Comparison of ENCODE assay signal across 17 cellular contexts in the genomic region with DNA sequence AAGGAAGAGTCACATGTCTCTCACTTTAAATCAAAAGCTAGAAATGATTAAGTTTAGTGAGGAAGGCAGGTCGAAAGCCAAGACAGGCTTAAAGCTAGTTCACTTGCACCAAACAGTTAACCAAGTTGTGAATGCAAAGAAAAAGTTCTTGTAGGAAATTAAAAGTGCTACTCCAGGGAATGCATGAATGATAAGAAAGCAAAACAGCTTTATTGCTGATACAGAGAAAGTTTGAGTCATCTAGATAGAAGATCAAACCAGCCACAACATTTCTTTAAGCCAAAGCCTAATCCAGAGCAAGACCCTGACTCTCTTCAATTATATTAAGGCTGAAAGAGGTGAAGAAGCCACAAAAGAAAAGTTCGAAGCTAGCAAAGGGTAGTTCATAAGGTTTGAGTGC.
DNase-seq lines count a peak whose midpoint lies in the region; FAIRE-seq and TF ChIP-seq lines count a peak whose summit lies in the region.
"Had no signal": no experiment of that assay in that cellular context is flagged by ENCODE, and none has a peak within 500 bp of the region (broad histone marks: within the 10 kb centered on the region; RNA-seq: fewer than 3 reads in every experiment).

No MANE protein-coding gene starts in this region.

- H3K9me3 Mint-ChIP-seq in nephron: no peaks in the 10 kb centered on the region
- no peaks in the 10 kb centered on the region for H3K9me3 Mint-ChIP-seq in activated T-helper 1 cell treated with anti-CD3 and anti-CD28 coated beads, Interleukin-12 subunit alpha, Interleukin-12 subunit beta, Interleukin-2, Interleukin-4 antibody, amounts not matched to agents 30 ng/mL and 10 ng/mL and 1 ng/mL, durations not matched to agents 14 hours and 24 hours and 36 hours
- H3K9me3 Mint-ChIP-seq: CD4-positive, alpha-beta memory T cell had no signal

- no peaks in the 10 kb centered on the region for H3K36me3 Mint-ChIP-seq in nephron (ENCODE audit: low read depth)
- H3K36me3 Mint-ChIP-seq in activated T-helper 1 cell treated with anti-CD3 and anti-CD28 coated beads, Interleukin-12 subunit alpha, Interleukin-12 subunit beta, Interleukin-2, Interleukin-4 antibody, amounts not matched to agents 30 ng/mL and 10 ng/mL and 1 ng/mL, durations not matched to agents 14 hours and 24 hours and 36 hours (ENCODE audit: low read depth): no peaks in the 10 kb centered on the region
- H3K36me3 Mint-ChIP-seq: CD4-positive, alpha-beta memory T cell had no signal

- TF ChIP-seq CTCF in HEK293 (tag by site-specific recombination; IDR thresholded peaks at IDR 0.05) (no peak), nephron (IDR thresholded peaks at IDR 0.05; ENCODE audit: unreplicated experiment in 3 of 3) (no peak)

- H3K9me3 ChIP-seq in HEK293 (ENCODE audit: control insufficient read depth, insufficient read depth, low read depth, low read length): no peaks in the 10 kb centered on the region

- CTCF ChIA-PET in HEK293 (lab: Yijun Ruan, JAX): no interaction called here

- H3K27ac ChIP-seq in HEK293 (ENCODE audit: extremely low read depth, low read depth, low read length): no peak overlapping the region

- peak overlapping the region; percentile 7 to 37 (median 14) for H3K27ac Mint-ChIP-seq in nephron
- no peak overlapping the region for H3K27ac Mint-ChIP-seq in activated T-helper 1 cell treated with anti-CD3 and anti-CD28 coated beads, Interleukin-12 subunit alpha, Interleukin-12 subunit beta, Interleukin-2, Interleukin-4 antibody, amounts not matched to agents 30 ng/mL and 10 ng/mL and 1 ng/mL, durations not matched to agents 14 hours and 24 hours and 36 hours
- H3K27ac Mint-ChIP-seq: CD4-positive, alpha-beta memory T cell had no signal

- H3K4me3 Mint-ChIP-seq in nephron: no peak overlapping the region
- H3K4me3 Mint-ChIP-seq in activated T-helper 1 cell treated with anti-CD3 and anti-CD28 coated beads, Interleukin-12 subunit alpha, Interleukin-12 subunit beta, Interleukin-2, Interleukin-4 antibody, amounts not matched to agents 30 ng/mL and 10 ng/mL and 1 ng/mL, durations not matched to agents 14 hours and 24 hours and 36 hours: no peak overlapping the region
- H3K4me3 Mint-ChIP-seq: CD4-positive, alpha-beta memory T cell had no signal

- DNase-seq in activated T-helper 1 cell treated with anti-CD3 and anti-CD28 coated beads, Interleukin-12 subunit alpha, Interleukin-12 subunit beta, Interleukin-2, Interleukin-4 antibody, amounts not matched to agents 30 ng/mL and 10 ng/mL and 1 ng/mL, durations not matched to agents 14 hours and 24 hours and 36 hours (ENCODE audit: low spot score): no peak
- DNase-seq in NCI-H446 (lab: John Stamatoyannopoulos, UW) (no peak), inferior parietal cortex (ENCODE audit: extremely low spot score) (no peak)
- DNase-seq: 8988T; C1 segment of cervical spinal cord; Calu3; CD4-positive, alpha-beta memory T cell; COR-L47; DMS53; DMS79 treated with DMSO at 0.1 percent for 48 hours; GOT3; H7; HCEC 1CT had no signal

- H3K4me3 ChIP-seq in HEK293 (ENCODE audit: low read depth, low read length): no peak overlapping the region

- peak; percentile 62 for FAIRE-seq in G401.6 (lab: Jason Lieb, UNC)
- FAIRE-seq: GM12892 had no signal

- H3K36me3 ChIP-seq in HEK293 (ENCODE audit: control insufficient read depth in 2 of 2, insufficient read depth in 1 of 2, low read length in 2 of 2): no peaks in the 10 kb centered on the region

- intact Hi-C loops in activated T-helper 1 cell treated with anti-CD3 and anti-CD28 coated beads, Interleukin-12 subunit alpha, Interleukin-12 subunit beta, Interleukin-2, Interleukin-4 antibody, amounts not matched to agents 30 ng/mL and 10 ng/mL and 1 ng/mL, durations not matched to agents 14 hours and 24 hours and 36 hours (cut with micrococcal nuclease): no loop called here

- H3K4me1 ChIP-seq in HEK293 (ENCODE audit: control insufficient read depth, insufficient read depth, low read length): no peaks in the 10 kb centered on the region

- peaks cover 15% of the 10 kb centered on the region for H3K27me3 Mint-ChIP-seq in nephron (ENCODE audit: low read depth)
- peaks cover 3% of the 10 kb centered on the region for H3K27me3 Mint-ChIP-seq in activated T-helper 1 cell treated with anti-CD3 and anti-CD28 coated beads, Interleukin-12 subunit alpha, Interleukin-12 subunit beta, Interleukin-2, Interleukin-4 antibody, amounts not matched to agents 30 ng/mL and 10 ng/mL and 1 ng/mL, durations not matched to agents 14 hours and 24 hours and 36 hours (ENCODE audit: insufficient read depth)
- H3K27me3 Mint-ChIP-seq: CD4-positive, alpha-beta memory T cell had no signal

- POLR2A ChIA-PET in HEK293 (lab: Yijun Ruan, JAX): no interaction called here

- peaks cover 4% of the 10 kb centered on the region for H3K4me1 Mint-ChIP-seq in nephron
- H3K4me1 Mint-ChIP-seq in activated T-helper 1 cell treated with anti-CD3 and anti-CD28 coated beads, Interleukin-12 subunit alpha, Interleukin-12 subunit beta, Interleukin-2, Interleukin-4 antibody, amounts not matched to agents 30 ng/mL and 10 ng/mL and 1 ng/mL, durations not matched to agents 14 hours and 24 hours and 36 hours (ENCODE audit: low read depth): no peaks in the 10 kb centered on the region
- H3K4me1 Mint-ChIP-seq: CD4-positive, alpha-beta memory T cell had no signal

TF ChIP-seq in HEK293, 187 proteins besides CTCF, POLR2A, EP300 and RAD21:
- no peak for TF ChIP-seq ZNF157 (tag by site-specific recombination; IDR thresholded peaks at IDR 0.05)
- no peak for TF ChIP-seq ZBTB8A (tag by site-specific recombination; IDR thresholded peaks at IDR 0.05)
- TF ChIP-seq ZNF501 (tag by site-specific recombination; IDR thresholded peaks at IDR 0.05): no peak
- 0 out of 2 replicates have a peak, but pooled peaks have one; percentile 6 for TF ChIP-seq PRDM1 (tag by site-specific recombination; IDR thresholded peaks at IDR 0.05)
- TF ChIP-seq, protein P1, sequence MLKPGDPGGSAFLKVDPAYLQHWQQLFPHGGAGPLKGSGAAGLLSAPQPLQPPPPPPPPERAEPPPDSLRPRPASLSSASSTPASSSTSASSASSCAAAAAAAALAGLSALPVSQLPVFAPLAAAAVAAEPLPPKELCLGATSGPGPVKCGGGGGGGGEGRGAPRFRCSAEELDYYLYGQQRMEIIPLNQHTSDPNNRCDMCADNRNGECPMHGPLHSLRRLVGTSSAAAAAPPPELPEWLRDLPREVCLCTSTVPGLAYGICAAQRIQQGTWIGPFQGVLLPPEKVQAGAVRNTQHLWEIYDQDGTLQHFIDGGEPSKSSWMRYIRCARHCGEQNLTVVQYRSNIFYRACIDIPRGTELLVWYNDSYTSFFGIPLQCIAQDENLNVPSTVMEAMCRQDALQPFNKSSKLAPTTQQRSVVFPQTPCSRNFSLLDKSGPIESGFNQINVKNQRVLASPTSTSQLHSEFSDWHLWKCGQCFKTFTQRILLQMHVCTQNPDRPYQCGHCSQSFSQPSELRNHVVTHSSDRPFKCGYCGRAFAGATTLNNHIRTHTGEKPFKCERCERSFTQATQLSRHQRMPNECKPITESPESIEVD (tag by site-specific recombination; IDR thresholded peaks at IDR 0.05): no peak
TF ChIP-seq in HEK293: peak in this region for 1.
